Comparison of ENCODE assay signal across 9 cellular contexts in genomic region chr1:152495066-152495675, GRCh38. TPM values are rescaled to one million over a fixed set of nuclear protein-coding genes. Genes with fewer than 3 reads are reported as not detected.
DNase-seq lines count a peak whose midpoint lies in the region; ATAC-seq and TF ChIP-seq lines count a peak whose summit lies in the region.
"Had no signal": no experiment of that assay in that cellular context is flagged by ENCODE, and none has a peak within 500 bp of the region (broad histone marks: within the 10 kb centered on the region; RNA-seq: fewer than 3 reads in every experiment).

No MANE protein-coding gene starts in this region.

- TF ChIP-seq CTCF in BJ (IDR thresholded peaks at IDR 0.05; ENCODE audit: insufficient read depth, low read depth, low read length) (peak; percentile 72), GM12865 (IDR thresholded peaks at IDR 0.05; ENCODE audit: insufficient read depth, low read depth, low read length, missing control alignments) (peak; percentile 82), OCI-LY1 (IDR thresholded peaks at IDR 0.05; ENCODE audit: low read length) (peak; percentile 72; the same call in 1 of the 2 replicates), fibroblast of lung (conservative IDR thresholded peaks at IDR 0.05 in 1 of 2, IDR thresholded peaks at IDR 0.05 in 1 of 2; ENCODE audit: low read depth in 1 of 2, low read length in 2 of 2) (peak; percentile 24 to 45)

- H4K20me1 ChIP-seq in OCI-LY1 (ENCODE audit: insufficient read depth, low read length) (no peaks in the 10 kb centered on the region), fibroblast of lung (ENCODE audit: control insufficient read depth, extremely low read depth, insufficient read depth, low read length) (no peaks in the 10 kb centered on the region)

- H3K27ac ChIP-seq in OCI-LY1 (ENCODE audit: low read depth, low read length, poor library complexity, severe bottlenecking) (no peak overlapping the region), fibroblast of lung (ENCODE audit: insufficient read depth, low read length) (no peak overlapping the region)
- H3K27ac ChIP-seq: hepatocyte had no signal

- H3K9me2 ChIP-seq in OCI-LY1 (ENCODE audit: low read depth, low read length): no peaks in the 10 kb centered on the region

- no peaks in the 10 kb centered on the region for H3K9me3 ChIP-seq in OCI-LY1 (ENCODE audit: low read length)
- no peaks in the 10 kb centered on the region for H3K9me3 ChIP-seq in fibroblast of lung (ENCODE audit: control insufficient read depth, insufficient read depth, low read depth, low read length)

- no peaks in the 10 kb centered on the region for H3K4me1 ChIP-seq in OCI-LY1 (ENCODE audit: insufficient read depth, low read length, severe bottlenecking)
- no peaks in the 10 kb centered on the region for H3K4me1 ChIP-seq in fibroblast of lung (ENCODE audit: control insufficient read depth, extremely low read depth, insufficient read depth, low read length)

- ATAC-seq in HG02885 (IDR thresholded peaks at IDR 0.05; ENCODE audit: poor library complexity, unreplicated experiment): no peak
- ATAC-seq in HG03469 (IDR thresholded peaks at IDR 0.05; ENCODE audit: unreplicated experiment): no peak

- no peaks in the 10 kb centered on the region; the same call in 1 of the 2 replicates for H3K27me3 ChIP-seq in BJ (ENCODE audit: control insufficient read depth, insufficient read depth, low read length)
- H3K27me3 ChIP-seq in OCI-LY1 (ENCODE audit: insufficient read depth, low read length): no peaks in the 10 kb centered on the region
- H3K27me3 ChIP-seq in fibroblast of lung (ENCODE audit: control insufficient read depth, insufficient read depth, low read length): no peaks in the 10 kb centered on the region
- H3K27me3 ChIP-seq: hepatocyte had no signal

- CTCF ChIA-PET in BJ (lab: Yijun Ruan, JAX): interaction anchor here (1.6 kb wide), 1 partner anchor 20 kb away, joined by 3 read pairs; no protein-coding TSS in a partner anchor

- H3K36me3 ChIP-seq in BJ (ENCODE audit: control insufficient read depth, insufficient read depth, low read length) (no peaks in the 10 kb centered on the region), OCI-LY1 (ENCODE audit: insufficient read depth, low read length) (no peaks in the 10 kb centered on the region), fibroblast of lung (ENCODE audit: control insufficient read depth, insufficient read depth, low read length) (no peaks in the 10 kb centered on the region)

- no peak overlapping the region for H3K9ac ChIP-seq in OCI-LY1 (ENCODE audit: low read length)
- H3K9ac ChIP-seq in fibroblast of lung (ENCODE audit: insufficient read depth, low read length): no peak overlapping the region

- H3K4me3 ChIP-seq in BJ (ENCODE audit: low read depth, low read length): no peak overlapping the region
- no peak overlapping the region for H3K4me3 ChIP-seq in GM12865 (ENCODE audit: low read depth, low read length)
- H3K4me3 ChIP-seq in OCI-LY1 (ENCODE audit: low read depth, low read length, poor library complexity, severe bottlenecking): no peak overlapping the region
- no peak overlapping the region for H3K4me3 ChIP-seq in fibroblast of lung (replicated peaks in 1 of 4; ENCODE audit: control extremely low read depth in 1 of 4, insufficient read depth in 1 of 4, low read depth in 3 of 4, low read length in 4 of 4)
- H3K4me3 ChIP-seq: hepatocyte had no signal

- POLR2A ChIA-PET in BJ (lab: Charles Lee): no interaction called here

- no peaks in the 10 kb centered on the region for H3K79me2 ChIP-seq in OCI-LY1 (ENCODE audit: insufficient read depth, low read length)
- H3K79me2 ChIP-seq in fibroblast of lung (ENCODE audit: control insufficient read depth, insufficient read depth, low read length): no peaks in the 10 kb centered on the region
- H3K79me2 ChIP-seq: hepatocyte had no signal

- H3F3A ChIP-seq in OCI-LY1 (ENCODE audit: insufficient read depth, low read length): no peaks in the 10 kb centered on the region

- H3K4me2 ChIP-seq in OCI-LY1 (ENCODE audit: low read length) (no peak overlapping the region), fibroblast of lung (ENCODE audit: extremely low read depth, insufficient read depth, low read length) (no peak overlapping the region)
- H3K4me2 ChIP-seq: hepatocyte had no signal

- no peak for DNase-seq in BJ (ENCODE audit: low read depth)
- peak; percentile 56 for DNase-seq in GM12865 (ENCODE audit: low read depth)
- no peak for DNase-seq in fibroblast of lung (ENCODE audit: low read depth in 2 of 2)
- DNase-seq in COLO668 (lab: John Stamatoyannopoulos, UW; ENCODE audit: unreplicated experiment): no peak
- DNase-seq in NCI-H1105 (lab: John Stamatoyannopoulos, UW): no peak

- H2AFZ ChIP-seq in OCI-LY1 (ENCODE audit: low read length) (no peak overlapping the region), fibroblast of lung (ENCODE audit: low read length) (no peak overlapping the region)
- H2AFZ ChIP-seq: hepatocyte had no signal

RNA-seq across cellular contexts. Expression of gene LCE5A, which starts 15.4 kb away (rescaled TPM):
- not detected in 2 replicates for polyA plus RNA-seq in BJ (2011; rRNA removed)
- not detected in 2 replicates for polyA minus RNA-seq in BJ (2011; rRNA and poly(A)+ RNA removed)
- total RNA-seq in fibroblast of lung: not detected in 2 replicates
- polyA plus RNA-seq in fibroblast of lung: not detected in 2 replicates
- polyA plus RNA-seq in fibroblast of lung (2012): not detected in 2 replicates
- polyA minus RNA-seq in fibroblast of lung (ENCODE audit: low replicate concordance): not detected in 2 replicates
- total RNA-seq: hepatocyte had no signal
- polyA plus RNA-seq: hepatocyte had no signal

RNA-seq across cellular contexts. Expression of gene CRCT1, which starts 19.1 kb away (rescaled TPM):
- polyA plus RNA-seq in BJ (2011; rRNA removed) (not detected in 2 replicates), fibroblast of lung (not detected in 2 replicates)
- polyA minus RNA-seq in BJ (2011; rRNA and poly(A)+ RNA removed): 0.28 TPM in 1 of 2 replicates, not detected in the other
- not detected in 2 replicates for total RNA-seq in fibroblast of lung
- not detected in 2 replicates for polyA plus RNA-seq in fibroblast of lung (2012)
- not detected in 2 replicates for polyA minus RNA-seq in fibroblast of lung (ENCODE audit: low replicate concordance)
- total RNA-seq: hepatocyte had no signal
- polyA plus RNA-seq: hepatocyte had no signal
